15 cellular contexts compared by ENCODE assay signal in the genomic region with DNA sequence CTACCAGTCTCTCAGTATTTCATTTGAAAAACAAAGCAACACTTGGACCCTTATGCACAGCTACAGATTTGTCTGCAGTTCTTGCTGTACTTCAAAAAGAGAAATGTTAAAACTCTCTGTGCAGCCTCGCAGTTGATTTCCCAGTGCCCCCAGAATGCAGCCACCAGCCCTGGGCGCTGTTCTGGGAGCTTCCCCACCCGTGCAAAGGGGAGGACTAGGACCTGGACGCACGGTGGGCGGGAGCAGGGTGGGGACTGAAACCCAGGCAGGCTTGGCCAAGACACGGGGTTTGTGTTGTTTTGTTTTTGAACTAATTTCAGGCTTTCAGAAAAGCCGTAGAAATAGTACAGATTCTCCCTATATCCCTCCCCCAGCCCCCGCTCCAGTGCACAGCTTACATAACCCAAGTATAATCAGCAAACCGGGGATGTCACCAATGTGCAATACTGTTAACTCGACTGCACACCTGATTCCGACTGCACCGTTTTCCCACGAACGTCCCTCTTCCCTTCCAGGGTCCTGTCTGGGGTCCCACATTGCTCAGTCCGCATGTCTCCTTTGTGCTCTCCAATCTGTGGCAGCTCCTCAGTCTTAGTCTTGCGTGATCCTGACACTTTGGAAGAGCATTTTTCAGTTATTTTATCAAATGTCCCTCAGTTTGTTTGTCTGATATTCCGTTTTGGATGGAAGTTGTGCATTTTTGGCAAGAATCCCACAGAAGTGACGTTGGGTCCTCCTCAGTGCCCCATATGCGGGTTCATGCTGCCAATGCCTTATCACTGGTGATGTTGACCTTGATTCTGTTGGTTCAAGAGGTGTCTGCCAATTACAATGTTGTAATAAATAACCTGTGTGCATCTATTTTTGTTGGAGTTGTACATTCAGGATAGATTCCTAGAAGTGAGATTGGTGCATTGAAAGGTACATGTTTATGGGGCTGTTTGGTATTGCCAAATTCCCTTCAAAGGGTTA.
DNase-seq lines count a peak whose midpoint lies in the region; ATAC-seq, FAIRE-seq and TF ChIP-seq lines count a peak whose summit lies in the region.
"Had no signal": no experiment of that assay in that cellular context is flagged by ENCODE, and none has a peak within 500 bp of the region (broad histone marks: within the 10 kb centered on the region; RNA-seq: fewer than 3 reads in every experiment).

No MANE protein-coding gene starts in this region.

- no peak overlapping the region for H4K91ac ChIP-seq in H1 (replicated peaks; ENCODE audit: insufficient read length, low read length)

- no peak overlapping the region; the same call in 1 of the 2 replicates for H2BK12ac ChIP-seq in H1 (ENCODE audit: low read depth, low read length)

- H3K27ac Mint-ChIP-seq in GM23338: no peak overlapping the region
- H3K27ac Mint-ChIP-seq: HFFc6, IgD-negative memory B cell had no signal

- peak overlapping the region; percentile 61; the same call in 1 of the 2 replicates for H2BK5ac ChIP-seq in H1 (ENCODE audit: low read depth, low read length)

- H3K4me3 Mint-ChIP-seq in GM23338: no peak overlapping the region
- H3K4me3 Mint-ChIP-seq: CD4-positive, CD25-positive, alpha-beta regulatory T cell; HFFc6 had no signal

- ATAC-seq in GM23338 (no peak), right lobe of liver (peak; percentile 82 to 89 (median 87))

- no peak overlapping the region for H3K9ac ChIP-seq in H1 (replicated peaks in 1 of 4; ENCODE audit: extremely low read depth in 1 of 4, low read depth in 3 of 4, low read length in 3 of 4)
- H3K9ac ChIP-seq: BLaER1 treated with 17β-estradiol and CSF1 and Interleukin-3, amounts not matched to agents 10 nM and 100 nM had no signal

- H3K18ac ChIP-seq in H1 (ENCODE audit: extremely low read depth, low read length): no peak overlapping the region

- TF ChIP-seq POLR2A in H1 (IDR thresholded peaks at IDR 0.05; ENCODE audit: control extremely low read depth in 1 of 2, low read depth in 2 of 2, low read length in 2 of 2) (no peak), right lobe of liver (IDR thresholded peaks at IDR 0.05) (no peak)

- CTCF ChIA-PET in H1 (lab: Charles Lee; ENCODE audit: partially characterized antibody): interaction anchor here (1.1 to 19.9 kb wide), 3 partner anchors 8 to 65 kb away, joined by 3 to 447 read pairs (median 123); no protein-coding TSS in a partner anchor

- H4K8ac ChIP-seq in H1 (ENCODE audit: extremely low read depth, insufficient read depth, low read length): no peak overlapping the region

- H3K14ac ChIP-seq in H1 (ENCODE audit: insufficient read length): no peak overlapping the region

- peaks cover 31% of the 10 kb centered on the region for H3K4me1 Mint-ChIP-seq in GM23338

- no peak overlapping the region for H2BK120ac ChIP-seq in H1 (replicated peaks; ENCODE audit: low read depth, low read length)

- no peaks in the 10 kb centered on the region for H3K23me2 ChIP-seq in H1 (ENCODE audit: low read depth, low read length)

- H3K56ac ChIP-seq in H1 (replicated peaks; ENCODE audit: insufficient read length, low read depth, low read length): no peak overlapping the region

- peaks cover 18% of the 10 kb centered on the region; the same call in 1 of the 2 replicates for H3K4me1 ChIP-seq in GM23338 (ENCODE audit: insufficient read depth)
- H3K4me1 ChIP-seq in H1 (replicated peaks in 1 of 4; ENCODE audit: control insufficient read depth in 3 of 4, insufficient read depth in 4 of 4, low read length in 3 of 4): peaks cover 0 to 17% (median 5%) of the 10 kb centered on the region in 4 experiments; a peak in 6 of 7 replicates
- H3K4me1 ChIP-seq in right lobe of liver: peaks cover 0 to 5% (median 2%) of the 10 kb centered on the region in 4 donors
- H3K4me1 ChIP-seq in osteoblast (ENCODE audit: insufficient read depth, low read length): no peaks in the 10 kb centered on the region

- H3K27ac ChIP-seq in GM23338 (ENCODE audit: low read depth) (no peak overlapping the region), H1 (ENCODE audit: low read depth, low read length) (no peak overlapping the region), right lobe of liver (peak overlapping the region in 2 of 3 donors; percentile 5 to 62), osteoblast (ENCODE audit: low read depth, low read length) (no peak overlapping the region)
- H3K27ac ChIP-seq: BLaER1 treated with 17β-estradiol and CSF1 and Interleukin-3, amounts not matched to agents 10 nM and 100 nM had no signal

- H2BK20ac ChIP-seq in H1 (ENCODE audit: low read length): no peak overlapping the region

- H2AFZ ChIP-seq in GM23338 (peak overlapping the region; percentile 95), H1 (ENCODE audit: low read length) (no peak overlapping the region), osteoblast (ENCODE audit: low read length) (no peak overlapping the region)

- H4K20me1 ChIP-seq in GM23338 (replicated peaks; ENCODE audit: insufficient read depth) (no peaks in the 10 kb centered on the region), H1 (replicated peaks in 1 of 2; ENCODE audit: control insufficient read depth in 1 of 2, insufficient read depth in 2 of 2, low read length in 2 of 2) (no peaks in the 10 kb centered on the region), osteoblast (ENCODE audit: insufficient read depth, low read length) (no peaks in the 10 kb centered on the region)

- H3K36me3 Mint-ChIP-seq in GM23338 (ENCODE audit: low read depth): no peaks in the 10 kb centered on the region; the same call in 2 of the 3 replicates

- TF ChIP-seq RAD21 in H1 (IDR thresholded peaks at IDR 0.05 in 1 of 2, conservative IDR thresholded peaks at IDR 0.05 in 1 of 2; ENCODE audit: low read depth in 2 of 2, low read length in 2 of 2): no peak

- H3K23ac ChIP-seq in H1 (ENCODE audit: insufficient read length): no peak overlapping the region

- H3K9me2 ChIP-seq in GM23338 (ENCODE audit: insufficient read depth): no peaks in the 10 kb centered on the region

- H3K36me3 ChIP-seq in GM23338 (ENCODE audit: insufficient read depth): 0 out of 2 replicates have a peak, but pooled peaks cover 3% of the 10 kb centered on the region
- no peaks in the 10 kb centered on the region for H3K36me3 ChIP-seq in H1 (ENCODE audit: control insufficient read depth in 2 of 4, insufficient read depth in 4 of 4, low read length in 3 of 4)
- H3K36me3 ChIP-seq in right lobe of liver: no peaks in the 10 kb centered on the region
- H3K36me3 ChIP-seq in osteoblast (ENCODE audit: insufficient read depth, low read length): no peaks in the 10 kb centered on the region
- H3K36me3 ChIP-seq: BLaER1 treated with 17β-estradiol and CSF1 and Interleukin-3, amounts not matched to agents 10 nM and 100 nM had no signal

- TF ChIP-seq CTCF in GM23338 (conservative IDR thresholded peaks at IDR 0.05; ENCODE audit: low read depth in 2 of 2): no peak
- TF ChIP-seq CTCF in H1 (IDR thresholded peaks at IDR 0.05; ENCODE audit: control extremely low read depth in 1 of 3, insufficient read depth in 1 of 3, low read depth in 1 of 3, low read length in 3 of 3): no peak
- no peak for TF ChIP-seq CTCF in right lobe of liver (IDR thresholded peaks at IDR 0.05)
- TF ChIP-seq CTCF in osteoblast (IDR thresholded peaks at IDR 0.05; ENCODE audit: extremely low read depth, low read depth, low read length): no peak

- WGBS in H1 (ENCODE audit: extremely low coverage in 1 of 2, insufficient coverage in 1 of 2, insufficient read length in 1 of 2, insufficient replicate concordance in 2 of 2, low coverage in 1 of 2, low lambda C conversion rate in 2 of 2, missing lambda C conversion rate in 1 of 2), 2 experiments: 85% methylated on average over 20 of the region's 20 CpGs; no CpG with 5 or more reads in 1 of the 2 experiments
- WGBS in right lobe of liver (ENCODE audit: insufficient coverage, low coverage, low lambda C conversion rate, missing lambda C conversion rate): 29% methylated on average over 11 of the region's 20 CpGs

- H3K27me3 Mint-ChIP-seq in GM23338 (ENCODE audit: insufficient read depth, low read depth, poor library complexity): peaks cover 11% of the 10 kb centered on the region
- H3K27me3 Mint-ChIP-seq: CD4-positive, CD25-positive, alpha-beta regulatory T cell had no signal

- peaks cover 4% of the 10 kb centered on the region; the same call in 2 of the 3 replicates for H3K9me3 Mint-ChIP-seq in GM23338

- no peak overlapping the region for H3K4ac ChIP-seq in H1 (replicated peaks; ENCODE audit: insufficient read length, low read depth, low read length)

- peak overlapping the region; percentile 12 for H4K5ac ChIP-seq in H1 (ENCODE audit: insufficient read length, low read depth, low read length)

- no peaks in the 10 kb centered on the region for H3K79me1 ChIP-seq in H1 (ENCODE audit: low read depth, low read length)

- H3K27me3 ChIP-seq in GM23338 (ENCODE audit: insufficient read depth) (no peaks in the 10 kb centered on the region), H1 (replicated peaks in 1 of 4; ENCODE audit: control insufficient read depth in 3 of 4, extremely low read depth in 1 of 4, insufficient read depth in 3 of 4, low read length in 3 of 4) (no peaks in the 10 kb centered on the region), right lobe of liver (no peaks in the 10 kb centered on the region), osteoblast (ENCODE audit: insufficient read depth, low read length) (peaks cover 26% of the 10 kb centered on the region)
- H3K27me3 ChIP-seq: BLaER1 treated with 17β-estradiol and CSF1 and Interleukin-3, amounts not matched to agents 10 nM and 100 nM had no signal

- H3K4me3 ChIP-seq in GM23338 (no peak overlapping the region), H1 (ENCODE audit: extremely low read depth in 1 of 4, insufficient read depth in 2 of 4, low read depth in 3 of 4, low read length in 4 of 4) (no peak overlapping the region), right lobe of liver (peak overlapping the region in 2 of 3 donors; percentile 0 to 32), osteoblast (ENCODE audit: insufficient read depth, low read length) (no peak overlapping the region)
- H3K4me3 ChIP-seq: BLaER1 treated with 17β-estradiol and CSF1 and Interleukin-3, amounts not matched to agents 10 nM and 100 nM had no signal

- H3K9me3 ChIP-seq in H1 (ENCODE audit: insufficient read depth in 2 of 2, low read depth in 1 of 2, low read length in 1 of 2): no peaks in the 10 kb centered on the region; a peak in 1 of 4 replicates
- H3K9me3 ChIP-seq in right lobe of liver: no peaks in the 10 kb centered on the region
- H3K9me3 ChIP-seq in osteoblast (ENCODE audit: low read depth, low read length): peaks cover 2% of the 10 kb centered on the region

- no peak for FAIRE-seq in H1 (lab: Jason Lieb, UNC)

- POLR2A ChIA-PET in H1 (lab: Charles Lee; ENCODE audit: partially characterized antibody): no interaction called here

- no peak overlapping the region for H2BK15ac ChIP-seq in H1 (ENCODE audit: low read length)

- no peak for TF ChIP-seq EP300 in H1 (IDR thresholded peaks at IDR 0.05; ENCODE audit: borderline replicate concordance in 1 of 2, low read depth in 2 of 2, low read length in 2 of 2)

- peak overlapping the region; percentile 51; the same call in 1 of the 2 replicates for H3K4me2 ChIP-seq in GM23338
- H3K4me2 ChIP-seq in H1 (ENCODE audit: insufficient read depth in 1 of 2, low read depth in 2 of 2, low read length in 2 of 2): no peak overlapping the region
- H3K4me2 ChIP-seq in osteoblast (ENCODE audit: insufficient read depth, low read length): no peak overlapping the region
- H3K4me2 ChIP-seq: BLaER1 treated with 17β-estradiol and CSF1 and Interleukin-3, amounts not matched to agents 10 nM and 100 nM had no signal

- intact Hi-C loops in right lobe of liver (cut with DNase I): no loop called here

- no peaks in the 10 kb centered on the region for H3F3A ChIP-seq in GM23338 (replicated peaks; ENCODE audit: low read depth)

- no peak for DNase-seq in GM23338 (ENCODE audit: low spot score)
- no peak for DNase-seq in H1 (ENCODE audit: low read depth in 1 of 2, low spot score in 2 of 2)
- peak in 1 of 3 donors; percentile 77 for DNase-seq in right lobe of liver
- DNase-seq in osteoblast (ENCODE audit: insufficient read length, low spot score, missing footprints): peak; percentile 83
- no peak for DNase-seq in H4 (ENCODE audit: low spot score)
- no peak for DNase-seq in ureter (ENCODE audit: low spot score)
- no peak for DNase-seq in middle frontal gyrus (ENCODE audit: extremely low spot score, low spot score)
- DNase-seq: ACHN; CD4-positive, CD25-positive, alpha-beta regulatory T cell; DMS53; GF-D8; HCEC 1CT; HFFc6 had no signal

- no peak overlapping the region for H2AK5ac ChIP-seq in H1 (ENCODE audit: low read depth, low read length)

- H3K79me2 ChIP-seq in GM23338 (replicated peaks; ENCODE audit: insufficient read depth) (no peaks in the 10 kb centered on the region), H1 (ENCODE audit: control insufficient read depth in 1 of 2, insufficient read depth in 2 of 2, low read length in 2 of 2) (no peaks in the 10 kb centered on the region), osteoblast (ENCODE audit: insufficient read depth, low read length) (no peaks in the 10 kb centered on the region)

Comparison
In these comparisons a context has a peak if more than half of its experiments do, and no peak if none do; other contexts are left out.
1. H3K27ac ChIP-seq: peak in right lobe of liver (2 of 3); none in GM23338 (single experiment), H1 (single experiment) and osteoblast (single experiment).
2. H3K4me3 ChIP-seq: peak in right lobe of liver (2 of 3); none in GM23338 (single experiment), H1 (0 of 4) and osteoblast (single experiment).